Comparison of ENCODE assay signal across 10 cellular contexts in genomic region chr15:88615303-88616107, GRCh38. TPM values are rescaled to one million over a fixed set of nuclear protein-coding genes. Genes with fewer than 3 reads are reported as not detected.
DNase-seq lines count a peak whose midpoint lies in the region; ATAC-seq and TF ChIP-seq lines count a peak whose summit lies in the region.
"Had no signal": no experiment of that assay in that cellular context is flagged by ENCODE, and none has a peak within 500 bp of the region (broad histone marks: within the 10 kb centered on the region; RNA-seq: fewer than 3 reads in every experiment).

No MANE protein-coding gene starts in this region.

- DNase-seq in activated B cell treated with CpG ODN at 0.5 μM for 24 hours, result no peak
- peak; percentile 38 for DNase-seq in renal cortical epithelial cell (ENCODE audit: low read depth)
- DNase-seq in KG1 (lab: John Stamatoyannopoulos, UW), result no peak
- DNase-seq in SK-N-DZ (ENCODE audit: low spot score), result no peak
- DNase-seq in NCI-H1092 treated with DMSO at 0.1 percent for 48 hours (lab: John Stamatoyannopoulos, UW), result no peak
- DNase-seq: left cardiac atrium, NCI-H2029 treated with DMSO at 0.1 percent for 48 hours, right cardiac atrium had no signal

- ATAC-seq in GM19023 (IDR thresholded peaks at IDR 0.05; ENCODE audit: unreplicated experiment) (peak; percentile 74), HG02759 (IDR thresholded peaks at IDR 0.05; ENCODE audit: unreplicated experiment) (peak; percentile 72), activated B cell treated with CpG ODN at 0.5 μM for 24 hours (ENCODE audit: low read depth) (peak; percentile 67)

- peaks cover 8% of the 10 kb centered on the region for H3K4me1 Mint-ChIP-seq in activated B cell treated with CpG ODN at 0.5 μM for 24 hours

- CTCF ChIA-PET in activated B cell treated with CpG ODN at 0.5 μM for 24 hours (lab: Charles Lee), result interaction anchor here (1.0 to 1.1 kb wide), 2 partner anchors 9 to 289 kb away, joined by 3 to 6 read pairs; no protein-coding TSS in a partner anchor

- no peaks in the 10 kb centered on the region for H3K9me3 Mint-ChIP-seq in activated B cell treated with CpG ODN at 0.5 μM for 24 hours

- H3K27me3 Mint-ChIP-seq in activated B cell treated with CpG ODN at 0.5 μM for 24 hours, result peaks cover 14% of the 10 kb centered on the region

- TF ChIP-seq CTCF in activated B cell treated with CpG ODN at 0.5 μM for 24 hours (IDR thresholded peaks at IDR 0.05), result no peak

- peak overlapping the region; percentile 68 for H3K27ac Mint-ChIP-seq in activated B cell treated with CpG ODN at 0.5 μM for 24 hours

- intact Hi-C loops in activated B cell treated with CpG ODN at 0.5 μM for 24 hours (cut with micrococcal nuclease), result no loop called here

- no peak overlapping the region for H3K4me3 Mint-ChIP-seq in activated B cell treated with CpG ODN at 0.5 μM for 24 hours

- POLR2A ChIA-PET in activated B cell treated with CpG ODN at 0.5 μM for 24 hours (lab: Charles Lee), result interaction anchor here (0.7 to 1.4 kb wide), 2 partner anchors 9 to 23 kb away, joined by 3 to 4 read pairs; partner anchors contain the start of gene ISG20

- no peaks in the 10 kb centered on the region for H3K36me3 Mint-ChIP-seq in activated B cell treated with CpG ODN at 0.5 μM for 24 hours (ENCODE audit: low read depth)

RNA-seq across cellular contexts. Expression of gene AEN, which starts 5.6 kb away (rescaled TPM):
- total RNA-seq in activated B cell treated with CpG ODN at 0.5 μM for 24 hours (40.1 and 41.9 TPM in 2 replicates), renal cortical epithelial cell (58.3 and 85.3 TPM in 2 replicates)
- polyA plus RNA-seq in SK-N-DZ (2014; cell fraction: cytosol; rRNA removed), result 54.6 and 62.0 TPM in 2 replicates
- polyA plus RNA-seq in SK-N-DZ (2014; cell fraction: nucleus; rRNA removed), result 58.0 and 62.1 TPM in 2 replicates

RNA-seq across cellular contexts. Expression of gene ISG20, which starts 23.3 kb away (rescaled TPM):
- 84.6 and 87.1 TPM in 2 replicates for total RNA-seq in activated B cell treated with CpG ODN at 0.5 μM for 24 hours
- total RNA-seq in renal cortical epithelial cell, result 2.1 and 9.4 TPM in 2 replicates
- polyA plus RNA-seq in SK-N-DZ (2014; cell fraction: cytosol; rRNA removed), result 2.3 and 3.0 TPM in 2 replicates
- 1.5 and 5.3 TPM in 2 replicates for polyA plus RNA-seq in SK-N-DZ (2014; cell fraction: nucleus; rRNA removed)
